ENCODE assay signal across 2 cellular contexts in the genomic region with DNA sequence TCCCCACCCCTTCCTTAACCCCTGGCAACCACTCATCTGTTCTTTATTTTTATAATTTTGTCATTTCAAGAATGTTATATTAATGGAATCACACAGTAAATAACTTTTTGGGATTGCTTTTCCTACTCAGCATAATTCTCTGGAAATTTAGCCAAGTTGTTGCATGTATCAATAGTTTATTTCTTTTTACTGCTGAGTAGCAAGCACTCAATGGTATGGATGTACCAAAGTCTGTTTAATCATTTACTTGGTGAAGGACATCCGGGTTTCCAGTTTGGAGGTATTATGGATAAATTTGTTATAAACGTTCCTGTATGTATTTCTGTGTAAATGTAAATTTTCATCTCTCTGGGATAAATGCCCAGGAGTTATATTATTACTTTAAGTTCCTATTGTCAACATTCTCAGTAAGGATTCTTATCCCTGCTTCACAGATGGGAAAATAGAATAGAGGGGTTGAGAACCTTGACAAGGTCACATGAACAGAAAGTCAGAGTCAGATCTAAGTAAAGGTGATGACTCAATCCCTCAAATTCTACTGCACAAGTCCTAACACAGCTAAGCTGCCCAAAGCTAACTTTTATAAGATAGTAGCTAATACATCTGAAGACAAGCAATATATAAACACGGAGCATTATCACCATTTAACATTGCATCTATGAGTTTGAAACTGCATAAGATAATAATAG.
A peak's percentile ranks its signal among the peaks of the same experiment; 100 is the strongest.
TF ChIP-seq lines count a peak whose summit lies in the region.

No MANE protein-coding gene starts in this region.

TF ChIP-seq in A549, 52 proteins besides CTCF, POLR2A, EP300 and RAD21 (continued from another document):
- TF ChIP-seq, protein P1, sequence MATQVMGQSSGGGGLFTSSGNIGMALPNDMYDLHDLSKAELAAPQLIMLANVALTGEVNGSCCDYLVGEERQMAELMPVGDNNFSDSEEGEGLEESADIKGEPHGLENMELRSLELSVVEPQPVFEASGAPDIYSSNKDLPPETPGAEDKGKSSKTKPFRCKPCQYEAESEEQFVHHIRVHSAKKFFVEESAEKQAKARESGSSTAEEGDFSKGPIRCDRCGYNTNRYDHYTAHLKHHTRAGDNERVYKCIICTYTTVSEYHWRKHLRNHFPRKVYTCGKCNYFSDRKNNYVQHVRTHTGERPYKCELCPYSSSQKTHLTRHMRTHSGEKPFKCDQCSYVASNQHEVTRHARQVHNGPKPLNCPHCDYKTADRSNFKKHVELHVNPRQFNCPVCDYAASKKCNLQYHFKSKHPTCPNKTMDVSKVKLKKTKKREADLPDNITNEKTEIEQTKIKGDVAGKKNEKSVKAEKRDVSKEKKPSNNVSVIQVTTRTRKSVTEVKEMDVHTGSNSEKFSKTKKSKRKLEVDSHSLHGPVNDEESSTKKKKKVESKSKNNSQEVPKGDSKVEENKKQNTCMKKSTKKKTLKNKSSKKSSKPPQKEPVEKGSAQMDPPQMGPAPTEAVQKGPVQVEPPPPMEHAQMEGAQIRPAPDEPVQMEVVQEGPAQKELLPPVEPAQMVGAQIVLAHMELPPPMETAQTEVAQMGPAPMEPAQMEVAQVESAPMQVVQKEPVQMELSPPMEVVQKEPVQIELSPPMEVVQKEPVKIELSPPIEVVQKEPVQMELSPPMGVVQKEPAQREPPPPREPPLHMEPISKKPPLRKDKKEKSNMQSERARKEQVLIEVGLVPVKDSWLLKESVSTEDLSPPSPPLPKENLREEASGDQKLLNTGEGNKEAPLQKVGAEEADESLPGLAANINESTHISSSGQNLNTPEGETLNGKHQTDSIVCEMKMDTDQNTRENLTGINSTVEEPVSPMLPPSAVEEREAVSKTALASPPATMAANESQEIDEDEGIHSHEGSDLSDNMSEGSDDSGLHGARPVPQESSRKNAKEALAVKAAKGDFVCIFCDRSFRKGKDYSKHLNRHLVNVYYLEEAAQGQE (IDR thresholded peaks at IDR 0.05), result no peak
- no peak for TF ChIP-seq NFE2L2 (conservative IDR thresholded peaks at IDR 0.05; ENCODE audit: low read length)
- no peak for TF ChIP-seq ESRRA (IDR thresholded peaks at IDR 0.05; ENCODE audit: borderline replicate concordance, low read length)
- TF ChIP-seq, protein P2, sequence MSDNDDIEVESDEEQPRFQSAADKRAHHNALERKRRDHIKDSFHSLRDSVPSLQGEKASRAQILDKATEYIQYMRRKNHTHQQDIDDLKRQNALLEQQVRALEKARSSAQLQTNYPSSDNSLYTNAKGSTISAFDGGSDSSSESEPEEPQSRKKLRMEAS (IDR thresholded peaks at IDR 0.05), result no peak
- TF ChIP-seq MAZ (IDR thresholded peaks at IDR 0.05; ENCODE audit: borderline replicate concordance, low read depth, low read length), result no peak
- TF ChIP-seq POLR2AphosphoS2 (conservative IDR thresholded peaks at IDR 0.05; ENCODE audit: low read length), result no peak
- TF ChIP-seq HMGXB4 (CRISPR knock-in tag; IDR thresholded peaks at IDR 0.05; ENCODE audit: borderline replicate concordance), result no peak
- TF ChIP-seq CEBPB (IDR thresholded peaks at IDR 0.05), result no peak
- TF ChIP-seq TFCP2L1 (CRISPR knock-in tag; IDR thresholded peaks at IDR 0.05), result no peak
- no peak for TF ChIP-seq HOXB5 (CRISPR knock-in tag; IDR thresholded peaks at IDR 0.05)
- no peak for TF ChIP-seq ZFP36 (IDR thresholded peaks at IDR 0.05; ENCODE audit: borderline replicate concordance, partially characterized antibody)
- TF ChIP-seq ZSCAN20 (CRISPR knock-in tag; IDR thresholded peaks at IDR 0.05), result no peak
- no peak for TF ChIP-seq HOXA7 (CRISPR knock-in tag; IDR thresholded peaks at IDR 0.05)
- no peak for TF ChIP-seq ELK1 (IDR thresholded peaks at IDR 0.05; ENCODE audit: low read depth, low read length)

TF ChIP-seq in K562, 482 proteins besides CTCF, POLR2A, EP300 and RAD21 (continued from another document):
- TF ChIP-seq, protein P3, sequence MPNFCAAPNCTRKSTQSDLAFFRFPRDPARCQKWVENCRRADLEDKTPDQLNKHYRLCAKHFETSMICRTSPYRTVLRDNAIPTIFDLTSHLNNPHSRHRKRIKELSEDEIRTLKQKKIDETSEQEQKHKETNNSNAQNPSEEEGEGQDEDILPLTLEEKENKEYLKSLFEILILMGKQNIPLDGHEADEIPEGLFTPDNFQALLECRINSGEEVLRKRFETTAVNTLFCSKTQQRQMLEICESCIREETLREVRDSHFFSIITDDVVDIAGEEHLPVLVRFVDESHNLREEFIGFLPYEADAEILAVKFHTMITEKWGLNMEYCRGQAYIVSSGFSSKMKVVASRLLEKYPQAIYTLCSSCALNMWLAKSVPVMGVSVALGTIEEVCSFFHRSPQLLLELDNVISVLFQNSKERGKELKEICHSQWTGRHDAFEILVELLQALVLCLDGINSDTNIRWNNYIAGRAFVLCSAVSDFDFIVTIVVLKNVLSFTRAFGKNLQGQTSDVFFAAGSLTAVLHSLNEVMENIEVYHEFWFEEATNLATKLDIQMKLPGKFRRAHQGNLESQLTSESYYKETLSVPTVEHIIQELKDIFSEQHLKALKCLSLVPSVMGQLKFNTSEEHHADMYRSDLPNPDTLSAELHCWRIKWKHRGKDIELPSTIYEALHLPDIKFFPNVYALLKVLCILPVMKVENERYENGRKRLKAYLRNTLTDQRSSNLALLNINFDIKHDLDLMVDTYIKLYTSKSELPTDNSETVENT (CRISPR knock-in tag; IDR thresholded peaks at IDR 0.05), result no peak
- TF ChIP-seq FOSL1 (tag; conservative IDR thresholded peaks at IDR 0.05) (peak; percentile 49), ZNF212 (CRISPR knock-in tag; IDR thresholded peaks at IDR 0.05) (no peak), ZBTB11 (CRISPR knock-in tag; IDR thresholded peaks at IDR 0.05) (0 out of 6 replicates have a peak, but pooled peaks of 1 of the 3 experiments have one; percentile 33), SOX6 (IDR thresholded peaks at IDR 0.05) (peak; percentile 47; the same call in 1 of the 2 replicates), JUND (IDR thresholded peaks at IDR 0.05; ENCODE audit: borderline replicate concordance, low read depth, low read length) (peak; percentile 58; the same call in 1 of the 2 replicates), JUND (tag; IDR thresholded peaks at IDR 0.05; ENCODE audit: borderline replicate concordance, low read depth, low read length) (no peak), ESRRA (IDR thresholded peaks at IDR 0.05; ENCODE audit: borderline replicate concordance, low read depth) (0 out of 2 replicates have a peak, but pooled peaks have one; percentile 25), MEF2A (IDR thresholded peaks at IDR 0.05; ENCODE audit: control insufficient read depth, low read depth, low read length) (peak; percentile 69), ZNF316 (IDR thresholded peaks at IDR 0.05) (peak; percentile 3; the same call in 1 of the 2 replicates)
- TF ChIP-seq, protein P4, sequence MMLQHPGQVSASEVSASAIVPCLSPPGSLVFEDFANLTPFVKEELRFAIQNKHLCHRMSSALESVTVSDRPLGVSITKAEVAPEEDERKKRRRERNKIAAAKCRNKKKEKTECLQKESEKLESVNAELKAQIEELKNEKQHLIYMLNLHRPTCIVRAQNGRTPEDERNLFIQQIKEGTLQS (IDR thresholded peaks at IDR 0.05), result peak; percentile 90
- TF ChIP-seq, protein P4 (CRISPR knock-in tag; conservative IDR thresholded peaks at IDR 0.05), result no peak
